ENCODE assay signal across 19 cellular contexts in the genomic region with DNA sequence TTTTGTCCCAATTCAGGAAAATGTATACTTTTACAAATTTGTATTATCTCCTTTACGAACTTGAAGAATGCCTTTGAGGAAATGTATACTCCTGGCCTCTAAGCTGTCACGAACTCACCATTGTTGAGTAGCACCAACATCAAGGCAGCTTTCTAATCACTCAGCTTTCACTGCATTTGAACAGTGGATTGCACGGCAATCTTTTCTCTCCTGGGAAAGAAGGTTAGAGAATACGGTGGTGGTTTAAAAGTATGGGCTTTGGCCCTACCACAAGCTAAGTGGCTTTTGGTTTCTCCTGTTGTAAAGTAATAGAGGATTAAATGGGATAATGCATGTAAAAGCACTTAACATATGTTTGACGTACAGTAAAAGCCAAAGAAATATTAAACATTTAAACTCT. TPM values are rescaled to one million over a fixed set of nuclear protein-coding genes. Genes with fewer than 3 reads are reported as not detected.
DNase-seq lines count a peak whose midpoint lies in the region; ATAC-seq and TF ChIP-seq lines count a peak whose summit lies in the region.
"Had no signal": no experiment of that assay in that cellular context is flagged by ENCODE, and none has a peak within 500 bp of the region (broad histone marks: within the 10 kb centered on the region; RNA-seq: fewer than 3 reads in every experiment).

No MANE protein-coding gene starts in this region.

- BruUV-seq in A673 (replicated peaks; lab: Mats Ljungman, UMichigan) = no TSS peak

- H3K4me3 Mint-ChIP-seq in T-cell = no peak overlapping the region
- H3K4me3 Mint-ChIP-seq: CD4-positive, alpha-beta memory T cell; HFFc6 had no signal

- TF ChIP-seq EP300 in esophagus muscularis mucosa (IDR thresholded peaks at IDR 0.05) = no peak

- H3K4me1 ChIP-seq in esophagus muscularis mucosa (peaks cover 0 to 38% (median 28%) of the 10 kb centered on the region in 4 donors), A673 (ENCODE audit: insufficient read depth, low read length, poor library complexity, severe bottlenecking) (no peaks in the 10 kb centered on the region)

- H3K27ac ChIP-seq in esophagus muscularis mucosa (replicated peaks in 1 of 4) (peak overlapping the region in 3 of 4 donors; percentile 28 to 59 (median 52)), A673 (ENCODE audit: low read depth, low read length, poor library complexity, severe bottlenecking) (no peak overlapping the region)
- H3K27ac ChIP-seq: C4-2B, GM23248 had no signal

- peaks cover 13 to 15% (median 14%) of the 10 kb centered on the region in 3 donors for H3K4me1 Mint-ChIP-seq in T-cell

- H3K9me3 Mint-ChIP-seq in T-cell = no peaks in the 10 kb centered on the region
- H3K9me3 Mint-ChIP-seq: CD4-positive, alpha-beta memory T cell; HFFc6 had no signal

- POLR2A ChIA-PET in A673 (lab: Charles Lee; ENCODE audit: low non-redundant PET) = no interaction called here
- POLR2A ChIA-PET in T-cell (lab: Charles Lee) = interaction anchor here in 1 of 2 donors (0.6 kb wide), 1 partner anchor 80 kb away, joined by 3 read pairs; no protein-coding TSS in a partner anchor

- TF ChIP-seq POLR2A in esophagus muscularis mucosa (IDR thresholded peaks at IDR 0.05; ENCODE audit: low read depth) (no peak), lower leg skin (IDR thresholded peaks at IDR 0.05) (no peak)

- WGBS in esophagus muscularis mucosa = 92% methylated on average over 5 of the region's 5 CpGs
- 94 to 96% methylated on average over 5 of the region's 5 CpGs for WGBS in lower leg skin, 2 donors

- H3K27ac Mint-ChIP-seq in T-cell = no peak overlapping the region
- H3K27ac Mint-ChIP-seq: CD4-positive, alpha-beta memory T cell had no signal

- intact Hi-C loops in esophagus muscularis mucosa (cut with DNase I) = loop anchor here (5.0 kb wide), 1 partner anchor 47 kb away; no protein-coding TSS in a partner anchor
- intact Hi-C loops in A673 (cut with micrococcal nuclease; ENCODE audit: unreplicated experiment) = no loop called here
- intact Hi-C loops in lower leg skin (cut with DNase I; ENCODE audit: low total_unique reads) = no loop called here

- H3K4me3 ChIP-seq in esophagus muscularis mucosa = no peak overlapping the region
- no peak overlapping the region for H3K4me3 ChIP-seq in A673 (ENCODE audit: low read depth, low read length, poor library complexity, severe bottlenecking)
- no peak overlapping the region for H3K4me3 ChIP-seq in lower leg skin (ENCODE audit: low read depth, poor library complexity, severe bottlenecking)
- H3K4me3 ChIP-seq: GM23248 had no signal

- H3K27me3 Mint-ChIP-seq in T-cell = no peaks in the 10 kb centered on the region
- H3K27me3 Mint-ChIP-seq: CD4-positive, alpha-beta memory T cell had no signal

- H3K9me3 ChIP-seq in esophagus muscularis mucosa (no peaks in the 10 kb centered on the region), A673 (ENCODE audit: low read depth, low read length, poor library complexity, severe bottlenecking) (no peaks in the 10 kb centered on the region)

- peaks cover 53% of the 10 kb centered on the region for H3K36me3 Mint-ChIP-seq in T-cell

- H3K27me3 ChIP-seq in esophagus muscularis mucosa (no peaks in the 10 kb centered on the region), A673 (replicated peaks; ENCODE audit: insufficient read depth, low read depth, low read length, poor library complexity) (no peaks in the 10 kb centered on the region)

- CTCF ChIA-PET in A673 (lab: Charles Lee) (no interaction called here), T-cell (lab: Charles Lee) (interaction anchor here in 1 of 2 donors (0.7 kb wide), 1 partner anchor 56 kb away, joined by 3 read pairs; no protein-coding TSS in a partner anchor)

- H3K36me3 ChIP-seq in esophagus muscularis mucosa (peaks cover 3 to 50% (median 28%) of the 10 kb centered on the region in 4 donors), A673 (ENCODE audit: insufficient read depth, low read length, poor library complexity, severe bottlenecking) (no peaks in the 10 kb centered on the region)

- no peak for ATAC-seq in T-cell (replicated peaks in 1 of 4)
- ATAC-seq: HCT116 had no signal

- no peak for TF ChIP-seq CTCF in esophagus muscularis mucosa (IDR thresholded peaks at IDR 0.05)
- no peak for TF ChIP-seq CTCF in A673 (conservative IDR thresholded peaks at IDR 0.05; ENCODE audit: low read depth, low read length)
- TF ChIP-seq CTCF in lower leg skin (IDR thresholded peaks at IDR 0.05) = no peak

- peak; percentile 60 for DNase-seq in D341Med (ENCODE audit: low spot score)
- DNase-seq in NCI-H82 (lab: John Stamatoyannopoulos, UW) = peak; percentile 77
- DNase-seq in esophagus muscularis mucosa (ENCODE audit: extremely low spot score) = no peak
- DNase-seq in A673 (ENCODE audit: low spot score) = no peak
- DNase-seq in lower leg skin (ENCODE audit: low spot score in 2 of 2) = no peak
- no peak for DNase-seq in T-cell
- DNase-seq: ACHN; AML-193; CD4-positive, alpha-beta memory T cell; DMS 273 treated with DMSO at 0.1 percent for 48 hours; DMS53; DND-41; EL; GM23248; HFFc6; IMR-90; KBM-7 had no signal

RNA-seq across cellular contexts. Expression of a gene that starts 57.8 kb away (rescaled TPM):
- total RNA-seq in esophagus muscularis mucosa = 10 to 100 TPM; 55.4 to 74.7 (median 61.9) TPM
- total RNA-seq in A673 (2021) = 21.0 and 25.0 TPM in 2 replicates
- total RNA-seq in lower leg skin = 10 to 100 TPM; 21.2 to 31.2 (median 28.4) TPM
- total RNA-seq in T-cell = 10 to 100 TPM; 69.0 to 87.3 (median 74.4) TPM

RNA-seq across cellular contexts. Expression of a gene that starts 58.0 kb away (rescaled TPM):
- total RNA-seq in esophagus muscularis mucosa (10 to 100 TPM in 2 of 4 donors, 1 to 10 TPM in 2; 9.1 to 12.9 (median 11.4) TPM), A673 (2021) (18.0 and 21.1 TPM in 2 replicates), lower leg skin (10 to 100 TPM in 2 of 4 donors, 1 to 10 TPM in 2; 6.8 to 10.9 (median 9.3) TPM), T-cell (10 to 100 TPM in 3 of 5 donors, 1 to 10 TPM in 2; 8.5 to 11.8 (median 10.1) TPM)

Comparison
In these comparisons a context has a peak if more than half of its experiments do, and no peak if none do; other contexts are left out.
1. DNase-seq: peak in D341Med (single experiment) and NCI-H82 (single experiment); none in esophagus muscularis mucosa (single experiment), A673 (single experiment), lower leg skin (0 of 2) and T-cell (0 of 34).